Comparison of ENCODE assay signal across 13 cellular contexts in the genomic region with DNA sequence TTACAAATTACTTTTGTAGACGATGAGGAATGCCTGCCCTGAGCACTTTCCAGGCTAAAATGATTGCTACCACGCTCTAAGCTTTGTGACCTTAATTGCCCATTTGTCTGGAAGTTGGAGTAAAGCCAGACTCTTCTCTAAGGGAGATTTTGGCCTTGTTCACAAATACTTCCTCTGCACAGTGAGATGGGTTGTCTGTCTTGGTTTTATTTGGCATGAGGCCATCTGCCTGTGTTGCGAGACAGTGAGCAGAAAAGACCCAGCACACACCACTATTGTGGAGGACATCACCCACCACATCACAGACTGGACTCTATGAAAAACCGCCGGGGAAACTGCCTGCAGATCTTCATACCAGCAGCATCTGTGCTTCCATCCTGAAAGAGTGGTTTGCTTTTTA.
DNase-seq lines count a peak whose midpoint lies in the region; ATAC-seq and TF ChIP-seq lines count a peak whose summit lies in the region.
"Had no signal": no experiment of that assay in that cellular context is flagged by ENCODE, and none has a peak within 500 bp of the region (broad histone marks: within the 10 kb centered on the region; RNA-seq: fewer than 3 reads in every experiment).

No MANE protein-coding gene starts in this region.

- no peak overlapping the region for H3K4me3 Mint-ChIP-seq in CD4-positive, alpha-beta T cell
- H3K4me3 Mint-ChIP-seq: CD8-positive, alpha-beta T cell; central memory CD8-positive, alpha-beta T cell; natural killer cell treated with Interleukin-12 subunit alpha and Interleukin-12 subunit beta and Interleukin-15 and Interleukin-18, amount 100 ng/mL, for 72 hours had no signal

- no peaks in the 10 kb centered on the region for H3K9me3 ChIP-seq in CD4-positive, alpha-beta T cell (ENCODE audit: control insufficient read depth, low read length)
- H3K9me3 ChIP-seq: thyroid gland had no signal

- H3K27ac Mint-ChIP-seq in CD4-positive, alpha-beta T cell, result no peak overlapping the region
- H3K27ac Mint-ChIP-seq: CD8-positive, alpha-beta T cell; natural killer cell treated with Interleukin-12 subunit alpha and Interleukin-12 subunit beta and Interleukin-15 and Interleukin-18, amount 100 ng/mL, for 72 hours had no signal

- POLR2A ChIA-PET in CD4-positive, alpha-beta T cell (lab: Charles Lee), result no interaction called here

- H3K4me1 Mint-ChIP-seq in CD4-positive, alpha-beta T cell (ENCODE audit: low read depth), result no peaks in the 10 kb centered on the region
- H3K4me1 Mint-ChIP-seq: central memory CD8-positive, alpha-beta T cell had no signal

- no peaks in the 10 kb centered on the region for H3K36me3 Mint-ChIP-seq in CD4-positive, alpha-beta T cell (ENCODE audit: low read depth)
- H3K36me3 Mint-ChIP-seq: CD8-positive, alpha-beta T cell; natural killer cell treated with Interleukin-12 subunit alpha and Interleukin-12 subunit beta and Interleukin-15 and Interleukin-18, amount 100 ng/mL, for 72 hours had no signal

- peak; percentile 52 for DNase-seq in Daoy (ENCODE audit: low read depth)
- peak; percentile 58 for DNase-seq in NCI-H2227 treated with DMSO at 0.1 percent for 48 hours (lab: John Stamatoyannopoulos, UW)
- DNase-seq in brain pericyte (ENCODE audit: low read depth, low spot score), result peak; percentile 57
- peak; percentile 60 for DNase-seq in medulla oblongata (ENCODE audit: extremely low spot score)
- no peak for DNase-seq in CD4-positive, alpha-beta T cell
- DNase-seq in T1000 (lab: John Stamatoyannopoulos, UW), result no peak
- DNase-seq: CD8-positive, alpha-beta T cell; stimulated activated CD4-positive, alpha-beta T cell treated with anti-CD3 and anti-CD28 coated beads, Interleukin-4, amount 100 ng/mL, for 4 hours had no signal

- no peak overlapping the region for H3K27ac ChIP-seq in CD4-positive, alpha-beta T cell (ENCODE audit: low read depth, low read length)
- H3K27ac ChIP-seq: thyroid gland had no signal

- TF ChIP-seq CTCF in CD4-positive, alpha-beta T cell (IDR thresholded peaks at IDR 0.05), result no peak

- intact Hi-C loops in CD4-positive, alpha-beta T cell (cut with DNase I, micrococcal nuclease), result no loop called here

- H3K9me3 Mint-ChIP-seq in CD4-positive, alpha-beta T cell, result peaks cover 3% of the 10 kb centered on the region
- H3K9me3 Mint-ChIP-seq: CD8-positive, alpha-beta T cell; central memory CD8-positive, alpha-beta T cell; natural killer cell treated with Interleukin-12 subunit alpha and Interleukin-12 subunit beta and Interleukin-15 and Interleukin-18, amount 100 ng/mL, for 72 hours had no signal

- no peaks in the 10 kb centered on the region for H3K27me3 Mint-ChIP-seq in CD4-positive, alpha-beta T cell
- H3K27me3 Mint-ChIP-seq: central memory CD8-positive, alpha-beta T cell; natural killer cell treated with Interleukin-12 subunit alpha and Interleukin-12 subunit beta and Interleukin-15 and Interleukin-18, amount 100 ng/mL, for 72 hours had no signal

- CTCF ChIA-PET in CD4-positive, alpha-beta T cell (lab: Charles Lee), result no interaction called here

- no peaks in the 10 kb centered on the region for H3K27me3 ChIP-seq in CD4-positive, alpha-beta T cell (ENCODE audit: control insufficient read depth, insufficient read depth, low read length)
- H3K27me3 ChIP-seq: thyroid gland had no signal

- ATAC-seq in CD4-positive, alpha-beta T cell (ENCODE audit: poor library complexity), result no peak
- ATAC-seq in GM18868 (IDR thresholded peaks at IDR 0.05; ENCODE audit: unreplicated experiment), result no peak
- no peak for ATAC-seq in HG03342 (IDR thresholded peaks at IDR 0.05; ENCODE audit: unreplicated experiment)
- ATAC-seq: CD8-positive, alpha-beta T cell; natural killer cell treated with Interleukin-12 subunit alpha and Interleukin-12 subunit beta and Interleukin-15 and Interleukin-18, amount 100 ng/mL, for 72 hours had no signal

Comparison
In these comparisons a context has a peak if more than half of its experiments do, and no peak if none do; other contexts are left out.
1. DNase-seq: peak in Daoy (single experiment), NCI-H2227 treated with DMSO at 0.1 percent for 48 hours (single experiment), brain pericyte (single experiment) and medulla oblongata (single experiment); none in CD4-positive, alpha-beta T cell (0 of 10) and T1000 (single experiment).